In the genomic region with DNA sequence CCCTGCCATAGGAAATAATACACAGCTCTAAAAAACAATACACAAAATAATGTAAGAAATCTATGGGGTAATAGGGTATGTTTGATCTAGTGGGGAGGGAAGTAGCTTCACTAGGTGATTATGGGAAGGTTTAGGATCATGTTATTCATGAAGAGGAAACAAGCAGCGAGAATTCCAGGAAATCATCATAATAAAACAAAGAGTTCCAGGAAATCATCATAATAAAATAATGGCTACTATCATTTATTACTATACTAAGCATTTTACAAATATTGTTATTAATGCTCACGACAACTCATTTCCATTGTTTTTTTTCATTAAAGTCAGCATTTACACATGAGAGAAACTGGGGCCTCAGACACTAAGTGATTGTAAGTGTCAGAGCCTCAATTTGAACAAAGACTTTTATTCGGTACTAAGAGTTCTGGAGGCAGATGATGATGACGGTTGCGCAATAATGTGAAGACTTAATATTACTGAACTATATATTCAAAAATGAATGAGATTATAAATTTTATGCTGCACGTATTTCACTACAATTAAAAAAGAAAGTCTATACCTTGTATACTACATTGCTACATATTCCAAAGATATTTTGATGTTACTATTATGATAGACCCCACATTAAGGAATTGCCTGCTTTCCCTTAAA, we compare ENCODE assay signal across 24 cellular contexts. TPM values are rescaled to one million over a fixed set of nuclear protein-coding genes. Genes with fewer than 3 reads are reported as not detected.
A peak's percentile ranks its signal among the peaks of the same experiment; 100 is the strongest.
DNase-seq lines count a peak whose midpoint lies in the region; ATAC-seq, FAIRE-seq and TF ChIP-seq lines count a peak whose summit lies in the region.
"Had no signal": no experiment of that assay in that cellular context is flagged by ENCODE, and none has a peak within 500 bp of the region (broad histone marks: within the 10 kb centered on the region; RNA-seq: fewer than 3 reads in every experiment).

No MANE protein-coding gene starts in this region.

- no peaks in the 10 kb centered on the region for H3K79me1 ChIP-seq in IMR-90 (ENCODE audit: low read depth in 1 of 2, low read length in 2 of 2)

- H3K9me3 ChIP-seq in A549 (no peaks in the 10 kb centered on the region), IMR-90 (ENCODE audit: control insufficient read depth, insufficient read depth, low read length) (no peaks in the 10 kb centered on the region)
- H3K9me3 ChIP-seq: BLaER1, Peyer's patch, SK-N-SH had no signal

- TF ChIP-seq CTCF in A549 (IDR thresholded peaks at IDR 0.05), result no peak
- TF ChIP-seq CTCF in IMR-90 (conservative IDR thresholded peaks at IDR 0.05; ENCODE audit: low read depth, low read length), result no peak

- H3K27ac ChIP-seq in A549 (peak overlapping the region in 1 of 2 experiments; percentile 82; a peak in 3 of 6 replicates), IMR-90 (ENCODE audit: insufficient read depth, low read length) (no peak overlapping the region)
- H3K27ac ChIP-seq: BLaER1, Peyer's patch had no signal

- no peak overlapping the region for H3K4me3 Mint-ChIP-seq in dendritic cell treated with granulocyte-macrophage colony-stimulating factor and Interleukin-4, amounts not matched to agents 40 ng/mL and 50 ng/mL, for 4 days
- no peak overlapping the region for H3K4me3 Mint-ChIP-seq in activated CD4-positive, alpha-beta T cell treated with anti-CD3 and anti-CD28 coated beads, Interleukin-2, amount 10 ng/mL, durations not matched to agents 24 days and 14 days
- H3K4me3 Mint-ChIP-seq: CD4-positive, CD25-positive, alpha-beta regulatory T cell; H9; HFFc6 had no signal

- no peak for TF ChIP-seq EP300 in A549 (IDR thresholded peaks at IDR 0.05)

- CTCF ChIA-PET in A549 (lab: Yijun Ruan, JAX), result interaction anchor here (0.6 to 0.8 kb wide), 2 partner anchors 128 to 142 kb away, joined by 3 to 5 read pairs; no protein-coding TSS in a partner anchor
- CTCF ChIA-PET in IMR-90 (lab: Yijun Ruan, JAX), result interaction anchor here (0.6 kb wide), 1 partner anchor 23 kb away, joined by 3 read pairs; no protein-coding TSS in a partner anchor

- no TSS peak for BruUV-seq in IMR-90 (replicated peaks; lab: Mats Ljungman, UMichigan)

- no peaks in the 10 kb centered on the region for H3K36me3 ChIP-seq in IMR-90 (ENCODE audit: control insufficient read depth, insufficient read depth, low read length)
- H3K36me3 ChIP-seq: BLaER1, Peyer's patch had no signal

- peak overlapping the region in 1 of 2 experiments; percentile 65; a peak in 1 of 4 replicates for H4K8ac ChIP-seq in IMR-90 (ENCODE audit: low read depth in 2 of 2, low read length in 2 of 2)

- peaks cover 4% of the 10 kb centered on the region; the same call in 1 of the 2 replicates for H3K9me1 ChIP-seq in IMR-90 (ENCODE audit: insufficient read depth, low read length)

- H3K4me2 ChIP-seq in A549, result no peak overlapping the region
- no peak overlapping the region for H3K4me2 ChIP-seq in IMR-90 (ENCODE audit: low read depth, low read length)
- H3K4me2 ChIP-seq: BLaER1, SK-N-SH had no signal

- H3K14ac ChIP-seq in IMR-90 (replicated peaks; ENCODE audit: low read depth, low read length), result no peak overlapping the region

- H2AK9ac ChIP-seq in IMR-90 (replicated peaks; ENCODE audit: low read depth, low read length, poor library complexity), result no peak overlapping the region

- H2AFZ ChIP-seq in IMR-90 (replicated peaks; ENCODE audit: low read length, poor library complexity), result no peak overlapping the region

- DNase-seq in A549 (ENCODE audit: low read depth in 1 of 2, low spot score in 1 of 2), result no peak
- no peak for DNase-seq in IMR-90
- peak; percentile 25 to 76 for DNase-seq in lung microvascular endothelial cell (ENCODE audit: low read depth in 2 of 2)
- no peak for DNase-seq in T-helper 9 cell
- no peak for DNase-seq in activated gamma-delta T cell treated with Interleukin-2 at 50 U/mL for 16 hours
- no peak for DNase-seq in ureter (ENCODE audit: low spot score)
- no peak for DNase-seq in activated CD4-positive, alpha-beta T cell treated with anti-CD3 and anti-CD28 coated beads, Interleukin-2, amount 10 ng/mL, durations not matched to agents 24 days and 14 days
- DNase-seq: 8988T; CD4-positive, CD25-positive, alpha-beta regulatory T cell; COR-L47; GM23248; H9; HFFc6; NCI-H1417; NCI-H1694; NCI-H2029 treated with DMSO at 0.1 percent for 48 hours; NCI-H446 treated with DMSO at 0.1 percent for 48 hours; Peyer's patch; SIG-M5; SK-N-SH had no signal

- H3K4me1 ChIP-seq in A549 (peaks cover 37% of the 10 kb centered on the region), IMR-90 (ENCODE audit: control insufficient read depth, insufficient read depth, low read length) (peaks cover 6% of the 10 kb centered on the region)
- H3K4me1 ChIP-seq: BLaER1, Peyer's patch had no signal

- H3K27me3 Mint-ChIP-seq in dendritic cell treated with granulocyte-macrophage colony-stimulating factor and Interleukin-4, amounts not matched to agents 40 ng/mL and 50 ng/mL, for 4 days, result peaks cover 4% of the 10 kb centered on the region
- H3K27me3 Mint-ChIP-seq in activated CD4-positive, alpha-beta T cell treated with anti-CD3 and anti-CD28 coated beads, Interleukin-2, amount 10 ng/mL, durations not matched to agents 24 days and 14 days, result no peaks in the 10 kb centered on the region
- H3K27me3 Mint-ChIP-seq: CD4-positive, CD25-positive, alpha-beta regulatory T cell had no signal

- H3K4me1 Mint-ChIP-seq in dendritic cell treated with granulocyte-macrophage colony-stimulating factor and Interleukin-4, amounts not matched to agents 40 ng/mL and 50 ng/mL, for 4 days (ENCODE audit: low read depth), result peaks cover 57% of the 10 kb centered on the region
- H3K4me1 Mint-ChIP-seq in activated CD4-positive, alpha-beta T cell treated with anti-CD3 and anti-CD28 coated beads, Interleukin-2, amount 10 ng/mL, durations not matched to agents 24 days and 14 days, result peaks cover 7% of the 10 kb centered on the region
- H3K4me1 Mint-ChIP-seq: CD4-positive, CD25-positive, alpha-beta regulatory T cell had no signal

- no peak for ATAC-seq in A549
- ATAC-seq in IMR-90 (ENCODE audit: low read depth), result no peak

- dilution Hi-C loops in IMR-90 (cut with HindIII; ENCODE audit: low sequenced_read_pairs, unreplicated experiment), result no loop called here

- H4K5ac ChIP-seq in IMR-90 (ENCODE audit: low read depth, low read length), result no peak overlapping the region

- no peak overlapping the region for H3K9ac ChIP-seq in IMR-90 (ENCODE audit: low read depth, low read length)
- H3K9ac ChIP-seq: BLaER1, SK-N-SH had no signal

- TF ChIP-seq POLR2A in A549 (IDR thresholded peaks at IDR 0.05; ENCODE audit: low read length) (no peak), IMR-90 (IDR thresholded peaks at IDR 0.05; ENCODE audit: low read depth, low read length) (no peak)

- H3K27ac Mint-ChIP-seq in dendritic cell treated with granulocyte-macrophage colony-stimulating factor and Interleukin-4, amounts not matched to agents 40 ng/mL and 50 ng/mL, for 4 days, result peak overlapping the region; percentile 13
- H3K27ac Mint-ChIP-seq in activated CD4-positive, alpha-beta T cell treated with anti-CD3 and anti-CD28 coated beads, Interleukin-2, amount 10 ng/mL, durations not matched to agents 24 days and 14 days, result no peak overlapping the region
- H3K27ac Mint-ChIP-seq: CD4-positive, CD25-positive, alpha-beta regulatory T cell; H9 had no signal

- in situ Hi-C loops in IMR-90 (cut with MboI; ENCODE audit: low sequenced_read_pairs), result loop anchor here (10.0 kb wide), 1 partner anchor 377 kb away; no protein-coding TSS in a partner anchor

- no peak for TF ChIP-seq RAD21 in A549 (conservative IDR thresholded peaks at IDR 0.05 in 1 of 2, IDR thresholded peaks at IDR 0.05 in 1 of 2)
- TF ChIP-seq RAD21 in IMR-90 (IDR thresholded peaks at IDR 0.05; ENCODE audit: low read length), result no peak

- no peak overlapping the region for H3K23ac ChIP-seq in IMR-90 (ENCODE audit: low read depth, low read length)

- H3K4ac ChIP-seq in IMR-90 (ENCODE audit: low read depth, low read length), result no peak overlapping the region

- no peaks in the 10 kb centered on the region for H4K20me1 ChIP-seq in IMR-90 (ENCODE audit: insufficient read depth, low read length)
- H4K20me1 ChIP-seq: BLaER1 had no signal

- 0 out of 2 replicates have a peak overlapping the region, but pooled peaks have one; percentile 21 for H2BK20ac ChIP-seq in IMR-90 (ENCODE audit: low read depth, low read length)

- H3K56ac ChIP-seq in IMR-90 (ENCODE audit: extremely low read depth, insufficient read depth, low read length), result no peak overlapping the region

- H4K91ac ChIP-seq in IMR-90 (ENCODE audit: insufficient read depth, low read depth, low read length), result no peak overlapping the region

- no peak overlapping the region for H2BK120ac ChIP-seq in IMR-90 (ENCODE audit: low read depth, low read length)

- intact Hi-C loops in IMR-90 (cut with micrococcal nuclease), result loop anchor here (5.0 to 10.0 kb wide), 4 partner anchors 51 to 309 kb away; partner anchors contain the start of gene CXCL3
- intact Hi-C loops in dendritic cell treated with granulocyte-macrophage colony-stimulating factor and Interleukin-4, amounts not matched to agents 40 ng/mL and 50 ng/mL, for 4 days (cut with micrococcal nuclease), result loop anchor here (5.0 to 10.0 kb wide), 2 partner anchors 34 to 63 kb away; no protein-coding TSS in a partner anchor
- intact Hi-C loops in activated CD4-positive, alpha-beta T cell treated with anti-CD3 and anti-CD28 coated beads, Interleukin-2, amount 10 ng/mL, durations not matched to agents 24 days and 14 days (cut with micrococcal nuclease), result no loop called here

- no peak for FAIRE-seq in A549 (lab: Jason Lieb, UNC)
- FAIRE-seq: G401.6, HTR-8/SVneo had no signal

- no peaks in the 10 kb centered on the region for H3K9me3 Mint-ChIP-seq in dendritic cell treated with granulocyte-macrophage colony-stimulating factor and Interleukin-4, amounts not matched to agents 40 ng/mL and 50 ng/mL, for 4 days
- H3K9me3 Mint-ChIP-seq in activated CD4-positive, alpha-beta T cell treated with anti-CD3 and anti-CD28 coated beads, Interleukin-2, amount 10 ng/mL, durations not matched to agents 24 days and 14 days, result no peaks in the 10 kb centered on the region
- H3K9me3 Mint-ChIP-seq: H9, HFFc6 had no signal

- POLR2A ChIA-PET in A549 (lab: Yijun Ruan, JAX), result no interaction called here
- POLR2A ChIA-PET in IMR-90 (lab: Charles Lee; ENCODE audit: unreplicated experiment), result no interaction called here

- no peak overlapping the region for H3K4me3 ChIP-seq in A549
- H3K4me3 ChIP-seq in IMR-90 (ENCODE audit: insufficient read depth, low read depth, low read length), result no peak overlapping the region
- H3K4me3 ChIP-seq: BLaER1, GM23248, Peyer's patch had no signal

- 95% methylated on average over 6 of the region's 6 CpGs for WGBS in A549 (ENCODE audit: missing lambda C conversion rate)
- WGBS in IMR-90 (ENCODE audit: extremely low coverage in 2 of 2, insufficient read length in 1 of 2), 2 experiments, result no CpG with 5 or more reads among the region's 6 CpGs

- H3K36me3 Mint-ChIP-seq in dendritic cell treated with granulocyte-macrophage colony-stimulating factor and Interleukin-4, amounts not matched to agents 40 ng/mL and 50 ng/mL, for 4 days (ENCODE audit: low read depth), result no peaks in the 10 kb centered on the region
- H3K36me3 Mint-ChIP-seq in activated CD4-positive, alpha-beta T cell treated with anti-CD3 and anti-CD28 coated beads, Interleukin-2, amount 10 ng/mL, durations not matched to agents 24 days and 14 days (ENCODE audit: low read depth), result no peaks in the 10 kb centered on the region
- H3K36me3 Mint-ChIP-seq: CD4-positive, CD25-positive, alpha-beta regulatory T cell had no signal

- no peak overlapping the region for H3K18ac ChIP-seq in IMR-90 (ENCODE audit: low read depth, low read length)

- no peak overlapping the region for H2AK5ac ChIP-seq in IMR-90 (ENCODE audit: low read depth, low read length)

- H2BK15ac ChIP-seq in IMR-90 (ENCODE audit: low read depth, low read length), result no peak overlapping the region

- H3K27me3 ChIP-seq in IMR-90 (ENCODE audit: control insufficient read depth, insufficient read depth, low read length), result no peaks in the 10 kb centered on the region
- H3K27me3 ChIP-seq: BLaER1, Peyer's patch had no signal

- H2BK5ac ChIP-seq in IMR-90 (ENCODE audit: low read depth, low read length, poor library complexity, severe bottlenecking), result no peak overlapping the region

RNA-seq across cellular contexts. Expression of gene CXCL8, which starts 12.2 kb away (rescaled TPM):
- 57.2 and 87.7 TPM in 2 replicates for polyA plus RNA-seq in A549 (2011; rRNA removed)
- 7.3 and 9.1 TPM in 2 replicates for polyA plus RNA-seq in A549 (2012; cell fraction: cytosol; rRNA removed)
- 3.4 and 7.2 TPM in 2 replicates for polyA plus RNA-seq in A549 (2012; cell fraction: nucleus; rRNA removed)
- 4.0 to 5.6 TPM (median 4.4 TPM) in 3 replicates for polyA plus RNA-seq in A549 (2017; fragmentation: RNase III; extraction: RNeasy Plus Mini Kit Qiagen cat#74134 plus additional on column Dnase treatment)
- polyA minus RNA-seq in A549 (2011; rRNA and poly(A)+ RNA removed), result 20.2 and 42.4 TPM in 2 replicates
- 2.7 and 3.3 TPM in 2 replicates for total RNA-seq in IMR-90 (2012; rRNA removed)
- 2.2 and 3.0 TPM in 2 replicates for polyA plus RNA-seq in IMR-90 (2012; rRNA removed)
- polyA plus RNA-seq in IMR-90 (2012; cell fraction: cytosol; rRNA removed), result 0.67 and 2.0 TPM in 2 replicates
- 0.67 and 14.4 TPM in 2 replicates for polyA plus RNA-seq in IMR-90 (2012; cell fraction: nucleus; rRNA removed; ENCODE audit: low replicate concordance)
- 43.4 and 90.9 TPM in 2 replicates for total RNA-seq in lung microvascular endothelial cell
- 0.44 TPM for total RNA-seq in ureter
- 10.8 and 11.8 TPM in 2 replicates for total RNA-seq in activated CD4-positive, alpha-beta T cell treated with anti-CD3 and anti-CD28 coated beads, Interleukin-2, amount 10 ng/mL, durations not matched to agents 24 days and 14 days
- total RNA-seq: H9 had no signal

Comparison
In these comparisons a context has a peak if more than half of its experiments do, and no peak if none do; other contexts are left out.
1. DNase-seq: peak in lung microvascular endothelial cell (2 of 2); none in A549 (0 of 2), IMR-90 (single experiment), T-helper 9 cell (single experiment), activated gamma-delta T cell treated with Interleukin-2 at 50 U/mL for 16 hours (single experiment), ureter (single experiment) and activated CD4-positive, alpha-beta T cell treated with anti-CD3 and anti-CD28 coated beads, Interleukin-2, amount 10 ng/mL, durations not matched to agents 24 days and 14 days (single experiment).